Comparison of ENCODE assay signal across 8 cellular contexts in the genomic region with DNA sequence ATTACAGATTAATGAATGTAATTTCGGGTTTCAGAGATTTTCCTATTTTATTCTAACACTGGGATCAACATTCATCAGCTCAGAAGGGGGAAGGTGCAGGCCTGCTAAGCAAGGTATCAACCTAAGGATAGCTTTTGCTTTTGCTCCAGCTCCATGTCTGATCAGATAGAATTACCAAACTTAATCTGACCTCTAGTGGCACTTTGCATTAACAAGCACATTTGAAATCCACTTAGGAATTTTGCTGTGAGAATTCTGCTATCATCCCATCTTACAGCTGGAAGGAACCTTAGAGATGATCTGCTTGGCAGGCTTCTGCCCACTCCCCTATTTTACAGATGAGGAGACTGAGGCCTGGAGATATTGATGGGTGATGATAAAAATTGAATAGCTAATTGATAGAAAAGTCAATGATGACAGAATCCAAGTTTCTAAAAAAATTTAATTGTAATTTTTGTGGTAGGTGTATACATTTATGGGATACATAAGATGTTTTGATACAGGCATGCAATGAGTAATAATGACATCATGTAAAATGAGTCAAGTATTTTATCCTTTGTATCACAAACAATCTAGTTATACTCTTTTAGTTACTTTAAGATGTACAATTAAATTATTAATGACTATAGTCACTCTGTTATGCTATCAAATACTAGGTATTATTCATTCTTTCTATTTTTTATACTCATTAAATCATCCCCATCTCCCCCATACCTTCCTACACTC.
A peak's percentile ranks its signal among the peaks of the same experiment; 100 is the strongest.
DNase-seq lines count a peak whose midpoint lies in the region; ATAC-seq and TF ChIP-seq lines count a peak whose summit lies in the region.

No MANE protein-coding gene starts in this region.

- H3K4me3 ChIP-seq in WERI-Rb-1 (ENCODE audit: low read depth, low read length) (no peak overlapping the region), heart right ventricle (no peak overlapping the region)

- peak; percentile 51 for TF ChIP-seq CTCF in WERI-Rb-1 (IDR thresholded peaks at IDR 0.05; ENCODE audit: low read depth, low read length)
- TF ChIP-seq CTCF in heart right ventricle (IDR thresholded peaks at IDR 0.05), result peak; percentile 36 to 81 (median 67)

- H3K27me3 ChIP-seq in WERI-Rb-1 (ENCODE audit: insufficient read depth, low read depth, severe bottlenecking) (no peaks in the 10 kb centered on the region), heart right ventricle (peaks cover 0 to 3% (median 0%) of the 10 kb centered on the region in 7 donors)

- H3K36me3 ChIP-seq in WERI-Rb-1 (no peaks in the 10 kb centered on the region), heart right ventricle (no peaks in the 10 kb centered on the region)

- intact Hi-C loops in heart right ventricle (cut with DNase I) (loop anchor here in 9 of 10 donors (1.0 to 5.0 kb wide), 11 partner anchors 71 to 423 kb away; no protein-coding TSS in a partner anchor), sciatic nerve (cut with DNase I) (loop anchor here (5.0 kb wide), 1 partner anchor 312 kb away; no protein-coding TSS in a partner anchor)

- DNase-seq in EH (ENCODE audit: low read depth) (peak; percentile 83), HCEC 1CT (peak; percentile 77), NCI-H2029 treated with DMSO at 0.1 percent for 48 hours (lab: John Stamatoyannopoulos, UW) (peak; percentile 70), WERI-Rb-1 (no peak), heart right ventricle (no peak), sciatic nerve (ENCODE audit: low spot score) (no peak), occipital lobe (lab: John Stamatoyannopoulos, UW) (no peak)

- 13 to 17% methylated on average over 1 of the region's 1 CpG for WGBS in heart right ventricle, 2 donors

- H3K4me1 ChIP-seq in heart right ventricle, result peaks cover 0 to 22% (median 0%) of the 10 kb centered on the region in 9 donors

- ATAC-seq in heart right ventricle (peak in 7 of 8 donors; percentile 78 to 84 (median 81)), sciatic nerve (peak; percentile 84), HG03280 (IDR thresholded peaks at IDR 0.05; ENCODE audit: unreplicated experiment) (no peak)

- H3K9me3 ChIP-seq in WERI-Rb-1 (ENCODE audit: severe bottlenecking) (no peaks in the 10 kb centered on the region), heart right ventricle (peaks cover 0 to under 1% (median 0%) of the 10 kb centered on the region in 11 donors)

- H3K27ac ChIP-seq in WERI-Rb-1, result no peak overlapping the region
- no peak overlapping the region for H3K27ac ChIP-seq in heart right ventricle

Comparison
In these comparisons a context has a peak if more than half of its experiments do, and no peak if none do; other contexts are left out.
1. DNase-seq: peak in EH (single experiment), HCEC 1CT (single experiment) and NCI-H2029 treated with DMSO at 0.1 percent for 48 hours (single experiment); none in WERI-Rb-1 (single experiment), heart right ventricle (0 of 2), sciatic nerve (single experiment) and occipital lobe (single experiment).